ENCODE assay signal across 22 cellular contexts in the genomic region with DNA sequence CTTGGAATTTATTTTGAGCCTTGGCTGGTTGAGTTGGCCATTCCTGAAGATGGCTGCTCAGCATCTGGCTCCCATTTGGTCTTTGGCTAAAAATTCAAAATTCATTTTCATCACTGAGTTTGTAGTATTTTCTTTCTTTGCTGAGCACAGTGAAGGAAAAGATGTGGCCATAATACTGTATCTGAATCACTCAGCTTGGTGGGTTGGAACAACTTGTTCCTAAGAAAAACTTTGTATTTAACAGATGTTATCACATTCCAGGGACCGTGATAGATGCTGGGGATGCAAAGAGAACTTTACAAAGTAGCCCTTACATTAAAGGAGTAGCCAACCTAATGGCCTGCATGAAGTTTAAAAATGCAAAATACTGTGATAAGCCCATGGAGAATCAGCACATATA.
"Had no signal": no experiment of that assay in that cellular context is flagged by ENCODE, and none has a peak within 500 bp of the region (broad histone marks: within the 10 kb centered on the region; RNA-seq: fewer than 3 reads in every experiment).

No MANE protein-coding gene starts in this region.

- H3K36me3 ChIP-seq: esophagus squamous epithelium, heart right ventricle, left lung, lower lobe of right lung, right atrium auricular region, uterus had no signal

- H3K4me3 ChIP-seq: esophagus squamous epithelium, heart right ventricle, left lung, lower lobe of right lung, right atrium auricular region, uterus had no signal

- H3K4me1 Mint-ChIP-seq: activated T-helper 17 cell treated with anti-CD3 and anti-CD28 coated beads, Interleukin-2, amount 50 U/mL, for 72 hours had no signal

- H3K27ac Mint-ChIP-seq: activated CD4-positive, alpha-beta memory T cell treated with anti-CD3 and anti-CD28 coated beads, Interleukin-2, amount 10 ng/mL, durations not matched to agents 7 days and 5 days; activated CD4-positive, alpha-beta T cell treated with anti-CD3 and anti-CD28 coated beads, Interleukin-2, amount 10 ng/mL, durations not matched to agents 24 days and 14 days; activated naive CD4-positive, alpha-beta T cell treated with anti-CD3 and anti-CD28 coated beads, Interleukin-2, amount 50 U/mL, for 72 hours; activated T-helper 17 cell treated with anti-CD3 and anti-CD28 coated beads, Interleukin-2, amount 50 U/mL, for 72 hours; natural killer cell treated with Interleukin-12 subunit alpha and Interleukin-12 subunit beta and Interleukin-15 and Interleukin-18, amount 100 ng/mL, for 72 hours; type B pancreatic cell had no signal

- H3K27ac ChIP-seq: esophagus squamous epithelium, heart right ventricle, left lung, lower lobe of right lung, right atrium auricular region had no signal

- H3K36me3 Mint-ChIP-seq: activated naive CD4-positive, alpha-beta T cell treated with anti-CD3 and anti-CD28 coated beads, Interleukin-2, amount 50 U/mL, for 72 hours; natural killer cell treated with Interleukin-12 subunit alpha and Interleukin-12 subunit beta and Interleukin-15 and Interleukin-18, amount 100 ng/mL, for 72 hours; type B pancreatic cell had no signal

- DNase-seq: activated CD4-positive, alpha-beta memory T cell treated with anti-CD3 and anti-CD28 coated beads, Interleukin-2, amount 10 ng/mL, durations not matched to agents 7 days and 5 days; activated CD4-positive, alpha-beta T cell treated with anti-CD3 and anti-CD28 coated beads, Interleukin-2, amount 10 ng/mL, durations not matched to agents 24 days and 14 days; activated CD4-positive, CD25-positive, alpha-beta regulatory T cell treated with anti-CD3 and anti-CD28 coated beads, Interleukin-2, amount 50 U/mL, for 72 hours; activated gamma-delta T cell treated with Interleukin-2 at 50 U/mL for 16 hours; activated T-cell treated with anti-CD3 and anti-CD28 coated beads, Interleukin-2, amount 50 U/mL, for 4 hours; amniotic stem cell; caudate nucleus; esophagus squamous epithelium; foreskin melanocyte; heart right ventricle; left lung; lower lobe of right lung; mesendoderm; stimulated activated CD4-positive, alpha-beta T cell treated with anti-CD3 and anti-CD28 coated beads, Interleukin-2, amount 100 ng/mL, for 48 hours; stimulated activated naive CD8-positive, alpha-beta T cell treated with anti-CD3 and anti-CD28 coated beads, Interleukin-15, Interleukin-2, amounts not matched to agents 100 U/mL and 50 U/mL, for 24 hours; T-helper 2 cell; uterus had no signal

- H3K4me3 Mint-ChIP-seq: activated CD4-positive, alpha-beta memory T cell treated with anti-CD3 and anti-CD28 coated beads, Interleukin-2, amount 10 ng/mL, durations not matched to agents 7 days and 5 days; activated CD4-positive, alpha-beta T cell treated with anti-CD3 and anti-CD28 coated beads, Interleukin-2, amount 10 ng/mL, durations not matched to agents 24 days and 14 days; activated T-cell treated with anti-CD3 and anti-CD28 coated beads, Interleukin-2, amount 50 U/mL, for 4 hours; activated T-helper 17 cell treated with anti-CD3 and anti-CD28 coated beads, Interleukin-2, amount 50 U/mL, for 72 hours; natural killer cell treated with Interleukin-12 subunit alpha and Interleukin-12 subunit beta and Interleukin-15 and Interleukin-18, amount 100 ng/mL, for 72 hours; type B pancreatic cell had no signal

- H3K9me3 ChIP-seq: esophagus squamous epithelium, heart right ventricle, left lung, lower lobe of right lung, right atrium auricular region, uterus had no signal

- H3K27me3 ChIP-seq: esophagus squamous epithelium, heart right ventricle, left lung, right atrium auricular region, uterus had no signal

- ATAC-seq: activated naive CD4-positive, alpha-beta T cell treated with anti-CD3 and anti-CD28 coated beads, Interleukin-2, amount 50 U/mL, for 72 hours; activated T-cell treated with anti-CD3 and anti-CD28 coated beads, Interleukin-2, amount 50 U/mL, for 4 hours; activated T-helper 17 cell treated with anti-CD3 and anti-CD28 coated beads, Interleukin-2, amount 50 U/mL, for 72 hours; left lung; lower lobe of right lung; natural killer cell treated with Interleukin-12 subunit alpha and Interleukin-12 subunit beta and Interleukin-15 and Interleukin-18, amount 100 ng/mL, for 72 hours; stimulated activated naive CD8-positive, alpha-beta T cell treated with anti-CD3 and anti-CD28 coated beads, Interleukin-15, Interleukin-2, amounts not matched to agents 100 U/mL and 50 U/mL, for 24 hours had no signal

- H3K27me3 Mint-ChIP-seq: natural killer cell treated with Interleukin-12 subunit alpha and Interleukin-12 subunit beta and Interleukin-15 and Interleukin-18, amount 100 ng/mL, for 72 hours; type B pancreatic cell had no signal

- H3K9me3 Mint-ChIP-seq: activated CD4-positive, alpha-beta memory T cell treated with anti-CD3 and anti-CD28 coated beads, Interleukin-2, amount 10 ng/mL, durations not matched to agents 7 days and 5 days; activated CD4-positive, alpha-beta T cell treated with anti-CD3 and anti-CD28 coated beads, Interleukin-2, amount 10 ng/mL, durations not matched to agents 24 days and 14 days; activated naive CD4-positive, alpha-beta T cell treated with anti-CD3 and anti-CD28 coated beads, Interleukin-2, amount 50 U/mL, for 72 hours; activated T-cell treated with anti-CD3 and anti-CD28 coated beads, Interleukin-2, amount 50 U/mL, for 4 hours; activated T-helper 17 cell treated with anti-CD3 and anti-CD28 coated beads, Interleukin-2, amount 50 U/mL, for 72 hours; natural killer cell treated with Interleukin-12 subunit alpha and Interleukin-12 subunit beta and Interleukin-15 and Interleukin-18, amount 100 ng/mL, for 72 hours; type B pancreatic cell had no signal
